In the genomic region with DNA sequence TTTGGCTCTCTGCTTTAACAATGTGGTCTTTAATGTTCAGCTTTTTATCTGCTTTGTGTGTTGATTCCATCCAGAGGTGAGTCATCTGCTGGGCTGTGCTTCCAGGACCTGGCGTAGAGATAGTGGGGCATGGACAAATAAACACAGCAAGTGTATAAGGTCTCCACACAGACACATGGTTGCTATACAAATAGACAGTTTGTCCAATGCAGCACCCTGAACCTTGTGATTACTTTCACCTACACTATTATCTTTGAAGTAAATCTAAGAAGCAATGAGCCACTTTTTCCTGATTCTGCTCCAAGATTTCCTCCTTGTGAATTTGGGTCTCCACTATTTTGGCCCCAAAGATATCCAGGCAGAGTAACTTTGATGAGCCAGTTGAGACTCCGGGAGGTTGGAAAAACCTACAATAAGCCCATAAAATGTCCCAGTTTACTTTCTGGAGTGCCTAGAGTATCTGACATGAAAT, we compare ENCODE assay signal across 12 cellular contexts. TPM values are rescaled to one million over a fixed set of nuclear protein-coding genes. Genes with fewer than 3 reads are reported as not detected.
DNase-seq lines count a peak whose midpoint lies in the region; ATAC-seq, FAIRE-seq and TF ChIP-seq lines count a peak whose summit lies in the region.
"Had no signal": no experiment of that assay in that cellular context is flagged by ENCODE, and none has a peak within 500 bp of the region (broad histone marks: within the 10 kb centered on the region; RNA-seq: fewer than 3 reads in every experiment).

No MANE protein-coding gene starts in this region.

- no peak overlapping the region for H3K4me3 ChIP-seq in Peyer's patch
- no peak overlapping the region for H3K4me3 ChIP-seq in gastroesophageal sphincter
- H3K4me3 ChIP-seq in pancreas = no peak overlapping the region
- H3K4me3 ChIP-seq in spleen = no peak overlapping the region
- H3K4me3 ChIP-seq: BLaER1, lower lobe of right lung had no signal

- peak; percentile 79 for DNase-seq in COLO829 (ENCODE audit: low spot score)
- DNase-seq in Peyer's patch = peak in 2 of 3 donors; percentile 55 to 76
- no peak for DNase-seq in pancreas
- no peak for DNase-seq in spleen
- DNase-seq in T-helper 17 cell = no peak
- no peak for DNase-seq in effector CD8-positive, alpha-beta T cell (lab: John Stamatoyannopoulos, UW)
- no peak for DNase-seq in SKM-1 treated with dmso at 0.1 percent for 144 hours (lab: John Stamatoyannopoulos, UW; ENCODE audit: unreplicated experiment)
- DNase-seq: activated T-cell treated with anti-CD3 and anti-CD28 coated beads, Interleukin-2, amount 50 U/mL, for 1 hour; H7; lower lobe of right lung had no signal

- no peak overlapping the region for H3K4me3 Mint-ChIP-seq in T-helper 17 cell

- no peaks in the 10 kb centered on the region for H3K36me3 Mint-ChIP-seq in T-helper 17 cell (ENCODE audit: low read depth)

- no peak for TF ChIP-seq EP300 in gastroesophageal sphincter (IDR thresholded peaks at IDR 0.05)

- peak overlapping the region in 2 of 4 donors; percentile 69 to 72 for H3K27ac ChIP-seq in Peyer's patch
- H3K27ac ChIP-seq in gastroesophageal sphincter = peak overlapping the region; percentile 80 to 87 (median 84)
- peak overlapping the region in 2 of 4 donors; percentile 47 to 57 for H3K27ac ChIP-seq in pancreas
- no peak overlapping the region for H3K27ac ChIP-seq in spleen
- H3K27ac ChIP-seq: BLaER1, lower lobe of right lung had no signal

- intact Hi-C loops in pancreas (cut with DNase I) (no loop called here), spleen (cut with DNase I; ENCODE audit: low total_unique reads) (no loop called here)

- ATAC-seq in gastroesophageal sphincter = no peak
- ATAC-seq in pancreas = peak in 3 of 4 donors; percentile 61 to 74 (median 68)
- no peak for ATAC-seq in T-helper 17 cell

- no peaks in the 10 kb centered on the region for H3K27me3 Mint-ChIP-seq in T-helper 17 cell

- H3K4me1 ChIP-seq in Peyer's patch (peaks cover 0 to 52% (median 0%) of the 10 kb centered on the region in 4 donors), gastroesophageal sphincter (peaks cover 3 to 83% (median 14%) of the 10 kb centered on the region in 3 donors), pancreas (peaks cover 0 to 4% (median 0%) of the 10 kb centered on the region in 3 donors), spleen (peaks cover 0 to 3% (median 0%) of the 10 kb centered on the region in 6 donors)
- H3K4me1 ChIP-seq: BLaER1 had no signal

- H3K9me3 ChIP-seq in Peyer's patch (no peaks in the 10 kb centered on the region), gastroesophageal sphincter (no peaks in the 10 kb centered on the region), pancreas (no peaks in the 10 kb centered on the region), spleen (no peaks in the 10 kb centered on the region), T-helper 17 cell (ENCODE audit: control insufficient read depth, low read length, poor library complexity, severe bottlenecking) (no peaks in the 10 kb centered on the region)
- H3K9me3 ChIP-seq: BLaER1, lower lobe of right lung had no signal

- no peaks in the 10 kb centered on the region for H3K36me3 ChIP-seq in Peyer's patch
- no peaks in the 10 kb centered on the region for H3K36me3 ChIP-seq in gastroesophageal sphincter
- H3K36me3 ChIP-seq in pancreas = no peaks in the 10 kb centered on the region
- no peaks in the 10 kb centered on the region for H3K36me3 ChIP-seq in spleen
- H3K36me3 ChIP-seq: BLaER1, lower lobe of right lung had no signal

- H3K27me3 ChIP-seq in Peyer's patch = no peaks in the 10 kb centered on the region
- no peaks in the 10 kb centered on the region for H3K27me3 ChIP-seq in gastroesophageal sphincter
- no peaks in the 10 kb centered on the region for H3K27me3 ChIP-seq in pancreas
- no peaks in the 10 kb centered on the region for H3K27me3 ChIP-seq in spleen (replicated peaks in 1 of 7)
- H3K27me3 ChIP-seq: BLaER1 had no signal

- TF ChIP-seq CTCF in Peyer's patch (IDR thresholded peaks at IDR 0.05) = no peak
- no peak for TF ChIP-seq CTCF in gastroesophageal sphincter (IDR thresholded peaks at IDR 0.05)
- TF ChIP-seq CTCF in pancreas (IDR thresholded peaks at IDR 0.05) = no peak
- TF ChIP-seq CTCF in spleen (IDR thresholded peaks at IDR 0.05 in 8 of 11, conservative IDR thresholded peaks at IDR 0.05 in 3 of 11) = no peak

- TF ChIP-seq POLR2A in Peyer's patch (IDR thresholded peaks at IDR 0.05) (no peak), gastroesophageal sphincter (IDR thresholded peaks at IDR 0.05) (no peak), spleen (IDR thresholded peaks at IDR 0.05) (no peak)

- H3K4me1 Mint-ChIP-seq in T-helper 17 cell = no peaks in the 10 kb centered on the region

- peak; percentile 54 for FAIRE-seq in pancreas (lab: Jason Lieb, UNC)

- WGBS in gastroesophageal sphincter (ENCODE audit: low coverage in 1 of 2), 2 donors = 10 to 22% methylated on average over 2 of the region's 2 CpGs
- 52 to 73% methylated on average over 2 of the region's 2 CpGs for WGBS in pancreas, 2 donors
- 82 to 98% (median 94%) methylated on average over 2 of the region's 2 CpGs for WGBS in spleen, 5 donors

- no peak overlapping the region for H3K27ac Mint-ChIP-seq in T-helper 17 cell

RNA-seq across cellular contexts. Expression of a gene that starts 12.1 kb away (rescaled TPM):
- total RNA-seq in Peyer's patch = 100 to 1,000 TPM in 1 of 4 donors, 10 to 100 TPM in 3; 53.6 to 106 (median 66.0) TPM
- total RNA-seq in gastroesophageal sphincter = 10 to 100 TPM in 2 of 4 donors, 1 to 10 TPM in 2; 5.8 to 43.7 (median 18.3) TPM
- 10 to 100 TPM in 1 of 6 donors, 1 to 10 TPM in 5; 7.6 to 12.2 (median 8.4) TPM for total RNA-seq in pancreas
- polyA plus RNA-seq in pancreas = 1 to 10 TPM; 2.7 to 3.2 TPM
- total RNA-seq in spleen = 1 to 10 TPM in 6 of 7 donors, under 1 TPM in 1; 0.88 to 7.3 (median 3.7) TPM
- under 1 TPM; 0.32 to 0.63 (median 0.53) TPM for polyA plus RNA-seq in spleen
- not detected for total RNA-seq in T-helper 17 cell

Comparison
In these comparisons a context has a peak if more than half of its experiments do, and no peak if none do; other contexts are left out.
1. DNase-seq: peak in COLO829 (single experiment) and Peyer's patch (2 of 3); none in pancreas (0 of 6), spleen (single experiment), T-helper 17 cell (0 of 3), effector CD8-positive, alpha-beta T cell (single experiment) and SKM-1 treated with dmso at 0.1 percent for 144 hours (single experiment).
2. H3K27ac ChIP-seq: peak in gastroesophageal sphincter (4 of 4); none in spleen (0 of 8).
3. ATAC-seq: peak in pancreas (3 of 4); none in gastroesophageal sphincter (single experiment) and T-helper 17 cell (single experiment).